ENCODE assay signal across 8 cellular contexts in the genomic region with DNA sequence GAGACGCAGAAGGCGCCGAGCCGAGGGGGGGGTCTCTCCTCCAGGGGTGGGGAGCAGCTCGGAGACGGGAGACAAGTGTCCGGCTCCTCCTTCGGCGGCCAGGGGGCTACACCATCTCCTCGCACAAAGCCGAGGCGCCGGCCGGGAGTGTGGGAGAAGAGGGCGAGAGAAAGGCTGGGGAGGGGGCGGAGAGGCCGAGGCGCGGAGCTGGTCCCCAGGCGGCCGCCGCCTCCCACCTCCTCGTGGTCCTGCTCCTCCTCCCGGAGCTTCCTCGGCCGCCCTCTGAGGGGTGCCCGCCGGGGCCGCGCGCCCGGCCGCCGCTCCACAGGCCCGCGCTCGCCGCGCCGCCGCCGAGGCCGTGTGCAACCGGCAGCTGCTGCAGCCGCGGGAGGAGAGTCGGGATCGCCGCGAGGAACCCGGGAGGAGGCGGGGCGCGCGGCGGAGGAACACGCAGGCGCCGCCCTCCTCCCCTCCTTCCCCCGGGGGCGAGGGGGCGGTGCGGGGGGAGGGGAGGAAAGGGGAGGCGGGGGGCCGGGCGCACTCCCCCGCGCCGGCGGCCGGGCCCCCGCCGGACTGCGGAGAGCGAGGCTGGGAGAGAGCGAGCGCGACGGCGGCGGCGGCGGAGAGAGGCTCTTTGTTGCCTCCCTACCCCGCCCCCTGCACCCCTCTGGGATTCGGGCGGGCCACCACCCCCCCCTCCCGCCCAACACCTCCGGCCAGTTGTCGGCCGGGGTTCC. TPM values are rescaled to one million over a fixed set of nuclear protein-coding genes. Genes with fewer than 3 reads are reported as not detected.
DNase-seq lines count a peak whose midpoint lies in the region; ATAC-seq and TF ChIP-seq lines count a peak whose summit lies in the region.

A gene (minus strand): TSS at position 398 of the 737 bp plus-strand sequence. CDS start 433 bp downstream, outside the sequence.

- H3K27ac Mint-ChIP-seq in naive thymus-derived CD4-positive, alpha-beta T cell: peak within 1 kb of the TSS in 4 of 9 donors; percentile 16 to 78 (median 70)

- no peak for DNase-seq in activated CD4-positive, CD25-positive, alpha-beta regulatory T cell (lab: John Stamatoyannopoulos, UW)
- peak; percentile 64 for DNase-seq in HPDE6-E6E7 (ENCODE audit: extremely low spot score)
- peak; percentile 75 for DNase-seq in NT2/D1 (ENCODE audit: low read depth, low spot score)
- DNase-seq in activated effector memory CD4-positive, alpha-beta T cell treated with anti-CD3 and anti-CD28 coated beads, Interleukin-2, amount 50 U/mL, for 16 hours: peak; percentile 72
- peak; percentile 63 for DNase-seq in fibroblast of the conjunctiva (ENCODE audit: low read depth)
- DNase-seq in naive thymus-derived CD4-positive, alpha-beta T cell: peak in 7 of 9 donors; percentile 12 to 49 (median 21)
- peak; percentile 83 for DNase-seq in suprapubic skin (ENCODE audit: low spot score in 2 of 2)

- H3K27me3 Mint-ChIP-seq in naive thymus-derived CD4-positive, alpha-beta T cell: peaks cover 30 to 71% (median 40%) of the 10 kb centered on the region in 5 donors

- peak within 1 kb of the TSS; percentile 80 for H3K4me3 ChIP-seq in NT2/D1 (ENCODE audit: insufficient read length, low read depth)
- peak within 1 kb of the TSS; percentile 58 for H3K4me3 ChIP-seq in naive thymus-derived CD4-positive, alpha-beta T cell (ENCODE audit: low read length)
- peak within 1 kb of the TSS; percentile 97 for H3K4me3 ChIP-seq in suprapubic skin

- CTCF ChIA-PET in naive thymus-derived CD4-positive, alpha-beta T cell (lab: Charles Lee): no interaction called here

- H3K36me3 ChIP-seq in NT2/D1 (ENCODE audit: insufficient read depth, insufficient read length, low read length): peaks cover 13% of the 10 kb centered on the region
- no peaks in the 10 kb centered on the region for H3K36me3 ChIP-seq in naive thymus-derived CD4-positive, alpha-beta T cell (ENCODE audit: control insufficient read depth in 2 of 3, insufficient read depth in 3 of 3, low read length in 3 of 3)
- H3K36me3 ChIP-seq in suprapubic skin: no peaks in the 10 kb centered on the region

- peak within 1 kb of the TSS; percentile 79 to 95 (median 88) for H3K4me3 Mint-ChIP-seq in naive thymus-derived CD4-positive, alpha-beta T cell

- peaks cover 9 to 19% (median 16%) of the 10 kb centered on the region in 7 donors for H3K4me1 Mint-ChIP-seq in naive thymus-derived CD4-positive, alpha-beta T cell

- H3K9ac ChIP-seq in NT2/D1 (ENCODE audit: insufficient read length, low read depth): peak within 1 kb of the TSS; percentile 92

- H3K27me3 ChIP-seq in NT2/D1 (ENCODE audit: insufficient read depth, insufficient read length) (no peaks in the 10 kb centered on the region), suprapubic skin (no peaks in the 10 kb centered on the region)
- H3K27me3 ChIP-seq in naive thymus-derived CD4-positive, alpha-beta T cell (ENCODE audit: control insufficient read depth in 2 of 2, insufficient read depth in 2 of 2, low read length in 2 of 2): peaks cover 0 to 12% of the 10 kb centered on the region in 2 donors

- TF ChIP-seq CTCF in suprapubic skin (IDR thresholded peaks at IDR 0.05): no peak

- no peak for TF ChIP-seq EP300 in suprapubic skin (IDR thresholded peaks at IDR 0.05)

- ATAC-seq in activated CD4-positive, CD25-positive, alpha-beta regulatory T cell treated with anti-CD3 and anti-CD28 coated beads, Interleukin-2, amount 50 U/mL, for 24 hours: peak; percentile 54 to 60
- peak; percentile 72 for ATAC-seq in naive thymus-derived CD4-positive, alpha-beta T cell

- no peaks in the 10 kb centered on the region for H3K9me3 Mint-ChIP-seq in naive thymus-derived CD4-positive, alpha-beta T cell

- POLR2A ChIA-PET in naive thymus-derived CD4-positive, alpha-beta T cell (lab: Charles Lee): interaction anchor here (0.7 kb wide), 1 partner anchor 9 kb away, joined by 3 read pairs; no protein-coding TSS in a partner anchor

- WGBS in suprapubic skin: 0% methylated on average over 26 of the region's 90 CpGs

- H3K4me1 ChIP-seq in NT2/D1 (ENCODE audit: insufficient read depth, insufficient read length): peaks cover 3% of the 10 kb centered on the region
- peaks cover 5 to 12% of the 10 kb centered on the region in 2 donors for H3K4me1 ChIP-seq in naive thymus-derived CD4-positive, alpha-beta T cell (ENCODE audit: control insufficient read depth in 2 of 2, insufficient read depth in 2 of 2, low read length in 2 of 2)
- peaks cover 61% of the 10 kb centered on the region for H3K4me1 ChIP-seq in suprapubic skin

- no peak within 1 kb of the TSS for H3K27ac ChIP-seq in naive thymus-derived CD4-positive, alpha-beta T cell (ENCODE audit: low read depth, low read length)
- peak within 1 kb of the TSS; percentile 93 for H3K27ac ChIP-seq in suprapubic skin

- H3K36me3 Mint-ChIP-seq in naive thymus-derived CD4-positive, alpha-beta T cell: peaks cover 0 to 4% (median 0%) of the 10 kb centered on the region in 5 donors

- intact Hi-C loops in naive thymus-derived CD4-positive, alpha-beta T cell (cut with micrococcal nuclease): loop anchor here (1.0 to 10.0 kb wide), 4 partner anchors 124 to 322 kb away; a partner anchor contains a TSS

- peak in 1 of 2 donors; percentile 81 for TF ChIP-seq POLR2A in suprapubic skin (IDR thresholded peaks at IDR 0.05)

- H3K9me3 ChIP-seq in NT2/D1 (ENCODE audit: insufficient read depth, low read length) (no peaks in the 10 kb centered on the region), suprapubic skin (no peaks in the 10 kb centered on the region)
- H3K9me3 ChIP-seq in naive thymus-derived CD4-positive, alpha-beta T cell (ENCODE audit: control insufficient read depth in 2 of 3, low read length in 3 of 3): no peaks in the 10 kb centered on the region

RNA-seq across cellular contexts. Expression of the gene that starts here (rescaled TPM):
- under 1 TPM in 3 of 5 experiments, not detected in 2; 0.08 to 0.42 (median 0.16) TPM for total RNA-seq in naive thymus-derived CD4-positive, alpha-beta T cell
- polyA plus RNA-seq in naive thymus-derived CD4-positive, alpha-beta T cell: not detected
- 10 to 100 TPM; 33.5 to 44.6 (median 41.8) TPM for total RNA-seq in suprapubic skin

Comparison
In these comparisons a context has a peak if more than half of its experiments do, and no peak if none do; other contexts are left out.
1. RNA of the gene that starts here (total RNA-seq): 33.5 to 44.6 TPM in suprapubic skin; 0.08 to 0.42 TPM in naive thymus-derived CD4-positive, alpha-beta T cell; every median in the first group is over 10 times any median in the second.
2. Peak in DNase-seq, ATAC-seq and H3K4me3 ChIP-seq in naive thymus-derived CD4-positive, alpha-beta T cell; RNA of the gene not detected or under 1 TPM.
3. DNase-seq: peak in HPDE6-E6E7 (single experiment), NT2/D1 (single experiment), activated effector memory CD4-positive, alpha-beta T cell treated with anti-CD3 and anti-CD28 coated beads, Interleukin-2, amount 50 U/mL, for 16 hours (single experiment), fibroblast of the conjunctiva (single experiment) and suprapubic skin (2 of 2); none in activated CD4-positive, CD25-positive, alpha-beta regulatory T cell (0 of 4).
4. Peak in every context shown above with its lines, with median percentiles within 50 percentile points of each other: H3K4me3 ChIP-seq.